In the genomic region with DNA sequence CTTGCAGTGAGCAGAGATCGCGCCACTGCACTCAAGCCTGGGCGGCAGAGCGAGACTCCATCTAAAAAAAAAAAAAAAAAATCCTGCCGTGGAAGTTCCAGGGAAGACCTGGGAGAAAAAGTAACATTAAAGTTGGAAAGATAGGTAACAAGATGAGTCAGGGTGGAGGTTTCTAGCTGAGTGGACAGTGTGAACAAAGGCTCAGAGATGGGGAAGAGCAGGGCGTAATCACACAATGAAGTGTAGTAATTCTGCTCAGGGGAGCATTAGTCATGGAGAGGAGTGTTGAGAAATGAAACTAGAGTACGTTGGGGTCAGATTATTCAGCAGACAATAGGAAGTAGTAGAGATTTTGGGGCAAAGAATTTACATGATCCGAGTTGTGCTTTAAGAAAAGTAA, we compare ENCODE assay signal across 8 cellular contexts. TPM values are rescaled to one million over a fixed set of nuclear protein-coding genes. Genes with fewer than 3 reads are reported as not detected.
DNase-seq lines count a peak whose midpoint lies in the region; ATAC-seq and TF ChIP-seq lines count a peak whose summit lies in the region.

No MANE protein-coding gene starts in this region.

- ATAC-seq in GM21528 (IDR thresholded peaks at IDR 0.05; ENCODE audit: low FRiP score, unreplicated experiment) = peak; percentile 88
- ATAC-seq in central memory CD8-positive, alpha-beta T cell (replicated peaks; ENCODE audit: extremely low read depth, poor library complexity, severe bottlenecking) = peak; percentile 87

- H3K9me3 Mint-ChIP-seq in central memory CD8-positive, alpha-beta T cell = no peaks in the 10 kb centered on the region

- H3K36me3 ChIP-seq in suprapubic skin = no peaks in the 10 kb centered on the region

- peak; percentile 39 for DNase-seq in GM03348 (ENCODE audit: low spot score)
- peak; percentile 58 for DNase-seq in HS-5 (ENCODE audit: low read depth)
- DNase-seq in central memory CD8-positive, alpha-beta T cell (ENCODE audit: low spot score in 2 of 2) = no peak
- no peak for DNase-seq in AG08396 (ENCODE audit: low spot score)
- no peak for DNase-seq in GF-D8 (lab: John Stamatoyannopoulos, UW)
- DNase-seq in suprapubic skin (ENCODE audit: low spot score in 2 of 2) = no peak
- DNase-seq in C1 segment of cervical spinal cord (lab: John Stamatoyannopoulos, UW) = no peak

- no peak overlapping the region for H3K27ac ChIP-seq in suprapubic skin

- H3K36me3 Mint-ChIP-seq in central memory CD8-positive, alpha-beta T cell (ENCODE audit: insufficient read depth) = peaks cover 7% of the 10 kb centered on the region

- H3K9me3 ChIP-seq in suprapubic skin = no peaks in the 10 kb centered on the region

- H3K4me1 ChIP-seq in suprapubic skin = no peaks in the 10 kb centered on the region

- no peak overlapping the region for H3K4me3 ChIP-seq in suprapubic skin

- H3K27me3 Mint-ChIP-seq in central memory CD8-positive, alpha-beta T cell = peaks cover 19% of the 10 kb centered on the region

- TF ChIP-seq CTCF in suprapubic skin (IDR thresholded peaks at IDR 0.05) = no peak

- H3K4me1 Mint-ChIP-seq in central memory CD8-positive, alpha-beta T cell = peaks cover 14% of the 10 kb centered on the region

- H3K4me3 Mint-ChIP-seq in central memory CD8-positive, alpha-beta T cell = peak overlapping the region; percentile 73

- H3K27ac Mint-ChIP-seq in central memory CD8-positive, alpha-beta T cell (ENCODE audit: low read depth) = peak overlapping the region; percentile 54

- no peaks in the 10 kb centered on the region for H3K27me3 ChIP-seq in suprapubic skin

- WGBS in suprapubic skin = 83% methylated on average over 8 of the region's 8 CpGs

- TF ChIP-seq POLR2A in suprapubic skin (IDR thresholded peaks at IDR 0.05) = no peak

- TF ChIP-seq EP300 in suprapubic skin (IDR thresholded peaks at IDR 0.05) = no peak

RNA-seq across cellular contexts. Expression of gene WASL, which starts 21.6 kb away (rescaled TPM):
- 10 to 100 TPM; 29.3 to 40.0 (median 29.7) TPM for total RNA-seq in suprapubic skin

Comparison
In these comparisons a context has a peak if more than half of its experiments do, and no peak if none do; other contexts are left out.
1. DNase-seq: peak in GM03348 (single experiment) and HS-5 (single experiment); none in central memory CD8-positive, alpha-beta T cell (0 of 2), AG08396 (single experiment), GF-D8 (single experiment), suprapubic skin (0 of 2) and C1 segment of cervical spinal cord (0 of 14).